In genomic region chr19:39143757-39144486, GRCh38 we compare ENCODE assay signal across 1 cellular context.
TF ChIP-seq lines count a peak whose summit lies in the region.

No MANE protein-coding gene starts in this region.

TF ChIP-seq in HepG2, 621 proteins besides CTCF, POLR2A, EP300 and RAD21:
- TF ChIP-seq ZBTB38 (CRISPR knock-in tag; IDR thresholded peaks at IDR 0.05) (0 out of 2 replicates have a peak, but pooled peaks have one; percentile 52), ZNF770 (CRISPR knock-in tag; IDR thresholded peaks at IDR 0.05) (peak; percentile 96), CBX5 (CRISPR knock-in tag; IDR thresholded peaks at IDR 0.05; ENCODE audit: borderline replicate concordance) (0 out of 2 replicates have a peak, but pooled peaks have one; percentile 22), ZMYM3 (CRISPR knock-in tag; IDR thresholded peaks at IDR 0.05) (0 out of 2 replicates have a peak, but pooled peaks have one; percentile 23)
- TF ChIP-seq, protein P1, sequence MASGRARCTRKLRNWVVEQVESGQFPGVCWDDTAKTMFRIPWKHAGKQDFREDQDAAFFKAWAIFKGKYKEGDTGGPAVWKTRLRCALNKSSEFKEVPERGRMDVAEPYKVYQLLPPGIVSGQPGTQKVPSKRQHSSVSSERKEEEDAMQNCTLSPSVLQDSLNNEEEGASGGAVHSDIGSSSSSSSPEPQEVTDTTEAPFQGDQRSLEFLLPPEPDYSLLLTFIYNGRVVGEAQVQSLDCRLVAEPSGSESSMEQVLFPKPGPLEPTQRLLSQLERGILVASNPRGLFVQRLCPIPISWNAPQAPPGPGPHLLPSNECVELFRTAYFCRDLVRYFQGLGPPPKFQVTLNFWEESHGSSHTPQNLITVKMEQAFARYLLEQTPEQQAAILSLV (CRISPR knock-in tag; IDR thresholded peaks at IDR 0.05; ENCODE audit: borderline replicate concordance): 0 out of 2 replicates have a peak, but pooled peaks have one; percentile 30
